In genomic region chr9:62663512-62663911, GRCh38 we compare ENCODE assay signal across 4 cellular contexts.
DNase-seq lines count a peak whose midpoint lies in the region; ATAC-seq and TF ChIP-seq lines count a peak whose summit lies in the region.
"Not testable (repeated sequence)": the region's sequence is repeated elsewhere in the genome, so short reads cannot be mapped to it uniquely, and the experiment has no call there.

No MANE protein-coding gene starts in this region.

- H3K4me3 ChIP-seq in mucosa of descending colon, upper lobe of left lung: not testable (repeated sequence)

- H3K27me3 Mint-ChIP-seq in T-helper 17 cell, result not testable (repeated sequence)

- intact Hi-C loops in mucosa of descending colon (cut with DNase I, micrococcal nuclease), result not testable (repeated sequence)

- H3K4me3 Mint-ChIP-seq in T-helper 17 cell; stimulated activated effector memory CD8-positive, alpha-beta T cell treated with anti-CD3 and anti-CD28 coated beads, Interleukin-12 subunit alpha, Interleukin-12 subunit beta, amount 100 ng/mL, for 72 hours: not testable (repeated sequence)

- H3K4me1 Mint-ChIP-seq in T-helper 17 cell; stimulated activated effector memory CD8-positive, alpha-beta T cell treated with anti-CD3 and anti-CD28 coated beads, Interleukin-12 subunit alpha, Interleukin-12 subunit beta, amount 100 ng/mL, for 72 hours: not testable (repeated sequence)

- WGBS in upper lobe of left lung, 2 donors, result 57% methylated on average over 1 of the region's 5 CpGs; no CpG with 5 or more reads in 1 of the 2 donors

- not testable (repeated sequence) for TF ChIP-seq POLR2A in upper lobe of left lung (IDR thresholded peaks at IDR 0.05)

- H3K27ac ChIP-seq in upper lobe of left lung, result not testable (repeated sequence)

- not testable (repeated sequence) for H3K27ac Mint-ChIP-seq in T-helper 17 cell; stimulated activated effector memory CD8-positive, alpha-beta T cell treated with anti-CD3 and anti-CD28 coated beads, Interleukin-12 subunit alpha, Interleukin-12 subunit beta, amount 100 ng/mL, for 72 hours

- H3K4me1 ChIP-seq in mucosa of descending colon (ENCODE audit: low read depth); upper lobe of left lung: not testable (repeated sequence)

- not testable (repeated sequence) for H3K9me3 Mint-ChIP-seq in stimulated activated effector memory CD8-positive, alpha-beta T cell treated with anti-CD3 and anti-CD28 coated beads, Interleukin-12 subunit alpha, Interleukin-12 subunit beta, amount 100 ng/mL, for 72 hours

- H3K27me3 ChIP-seq in upper lobe of left lung, result not testable (repeated sequence)

- not testable (repeated sequence) for H3K9me3 ChIP-seq in T-helper 17 cell (ENCODE audit: control insufficient read depth, low read length, poor library complexity, severe bottlenecking); mucosa of descending colon; upper lobe of left lung

- not testable (repeated sequence) for DNase-seq in T-helper 17 cell; stimulated activated effector memory CD8-positive, alpha-beta T cell treated with anti-CD3 and anti-CD28 coated beads, Interleukin-12 subunit alpha, Interleukin-12 subunit beta, amount 100 ng/mL, for 72 hours (ENCODE audit: low spot score in 2 of 2); upper lobe of left lung
- peak in 1 of 3 donors; percentile 1 for DNase-seq in mucosa of descending colon

- not testable (repeated sequence) for H3K36me3 ChIP-seq in mucosa of descending colon (ENCODE audit: low read depth); upper lobe of left lung

- not testable (repeated sequence) for TF ChIP-seq EP300 in upper lobe of left lung (IDR thresholded peaks at IDR 0.05)

- ATAC-seq in T-helper 17 cell, result peak; percentile 24
- ATAC-seq in mucosa of descending colon, result peak; percentile 16
- peak; percentile 37 for ATAC-seq in stimulated activated effector memory CD8-positive, alpha-beta T cell treated with anti-CD3 and anti-CD28 coated beads, Interleukin-12 subunit alpha, Interleukin-12 subunit beta, amount 100 ng/mL, for 72 hours
- ATAC-seq in upper lobe of left lung (ENCODE audit: low FRiP score in 2 of 2), result peak; percentile 24 to 50

- H3K36me3 Mint-ChIP-seq in T-helper 17 cell (ENCODE audit: low read depth); stimulated activated effector memory CD8-positive, alpha-beta T cell treated with anti-CD3 and anti-CD28 coated beads, Interleukin-12 subunit alpha, Interleukin-12 subunit beta, amount 100 ng/mL, for 72 hours: not testable (repeated sequence)

- not testable (repeated sequence) for TF ChIP-seq CTCF in mucosa of descending colon (IDR thresholded peaks at IDR 0.05); upper lobe of left lung (IDR thresholded peaks at IDR 0.05)
